Comparison of ENCODE assay signal across 1 cellular context in the genomic region with DNA sequence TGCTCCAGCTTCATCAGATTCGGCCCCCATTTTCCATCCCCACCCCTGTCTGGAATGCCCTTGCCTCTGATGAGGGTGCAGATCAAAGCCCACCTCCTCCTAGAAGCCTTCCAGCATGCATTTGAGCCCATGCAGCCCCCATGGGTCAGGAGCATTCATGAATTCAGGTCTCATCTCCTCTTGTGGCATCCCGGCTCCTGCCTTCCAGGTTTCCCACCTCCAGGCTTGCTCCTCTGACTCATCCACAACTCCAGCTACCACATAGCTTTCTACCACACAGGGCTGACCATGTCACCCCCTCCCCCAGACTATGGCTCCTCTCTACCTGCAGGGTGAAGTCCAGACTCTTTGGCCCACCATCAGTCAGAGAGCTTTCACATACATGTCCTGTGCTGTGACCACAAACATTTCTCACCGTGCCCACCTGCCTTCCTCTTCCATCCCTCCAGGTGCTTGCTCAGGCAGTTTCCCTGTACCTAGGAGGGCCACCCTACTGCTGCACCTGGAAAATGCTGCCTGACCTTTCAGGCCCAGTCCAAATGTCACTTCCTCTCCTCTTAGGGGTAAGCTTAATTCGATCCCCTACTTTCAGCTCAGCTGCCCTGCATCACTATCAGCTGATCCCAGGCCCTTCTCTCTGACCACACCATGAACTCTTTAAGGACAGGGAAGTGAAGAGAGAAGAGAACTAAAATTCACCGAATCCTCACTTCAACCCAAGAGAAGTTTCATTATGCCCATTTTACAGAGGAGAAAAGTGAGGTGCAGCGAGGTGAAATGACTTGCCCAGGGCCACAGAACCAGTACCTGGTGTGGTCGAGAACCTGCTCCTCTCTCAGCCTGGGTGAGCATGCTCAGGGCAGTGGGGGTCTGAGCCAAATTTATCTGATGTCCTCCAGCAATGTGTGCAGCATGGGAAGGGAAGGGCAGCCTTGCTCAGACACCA.
A peak's percentile ranks its signal among the peaks of the same experiment; 100 is the strongest.
TF ChIP-seq lines count a peak whose summit lies in the region.

No MANE protein-coding gene starts in this region.

TF ChIP-seq in K562, 482 proteins besides CTCF, POLR2A, EP300 and RAD21:
- peak; percentile 72 for TF ChIP-seq RBM25 (IDR thresholded peaks at IDR 0.05; ENCODE audit: low read depth, low read length, severe bottlenecking)
- no peak for TF ChIP-seq ZNF197 (CRISPR knock-in tag; IDR thresholded peaks at IDR 0.05; ENCODE audit: low read depth)
- TF ChIP-seq NR4A1 (CRISPR knock-in tag; IDR thresholded peaks at IDR 0.05): no peak
- TF ChIP-seq NR4A1 (tag; IDR thresholded peaks at IDR 0.05): no peak
- no peak for TF ChIP-seq SMARCA4 (IDR thresholded peaks at IDR 0.05)
- no peak for TF ChIP-seq TBL1XR1 (IDR thresholded peaks at IDR 0.05; ENCODE audit: low read length in 2 of 2)
- no peak for TF ChIP-seq NELFE (IDR thresholded peaks at IDR 0.05; ENCODE audit: insufficient read depth, insufficient read length)
- TF ChIP-seq BCOR (IDR thresholded peaks at IDR 0.05): peak; percentile 60; the same call in 1 of the 2 replicates
- TF ChIP-seq DMBX1 (CRISPR knock-in tag; IDR thresholded peaks at IDR 0.05; ENCODE audit: borderline replicate concordance): no peak
- no peak for TF ChIP-seq FOXJ2 (tag; IDR thresholded peaks at IDR 0.05)
- TF ChIP-seq SPI1 (IDR thresholded peaks at IDR 0.05; ENCODE audit: borderline replicate concordance, low read depth, low read length): peak; percentile 46; the same call in 1 of the 2 replicates
- TF ChIP-seq, protein P1, sequence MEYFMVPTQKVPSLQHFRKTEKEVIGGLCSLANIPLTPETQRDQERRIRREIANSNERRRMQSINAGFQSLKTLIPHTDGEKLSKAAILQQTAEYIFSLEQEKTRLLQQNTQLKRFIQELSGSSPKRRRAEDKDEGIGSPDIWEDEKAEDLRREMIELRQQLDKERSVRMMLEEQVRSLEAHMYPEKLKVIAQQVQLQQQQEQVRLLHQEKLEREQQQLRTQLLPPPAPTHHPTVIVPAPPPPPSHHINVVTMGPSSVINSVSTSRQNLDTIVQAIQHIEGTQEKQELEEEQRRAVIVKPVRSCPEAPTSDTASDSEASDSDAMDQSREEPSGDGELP (CRISPR knock-in tag; IDR thresholded peaks at IDR 0.05; ENCODE audit: borderline replicate concordance): 0 out of 2 replicates have a peak, but pooled peaks have one; percentile 16
- TF ChIP-seq, protein P2, sequence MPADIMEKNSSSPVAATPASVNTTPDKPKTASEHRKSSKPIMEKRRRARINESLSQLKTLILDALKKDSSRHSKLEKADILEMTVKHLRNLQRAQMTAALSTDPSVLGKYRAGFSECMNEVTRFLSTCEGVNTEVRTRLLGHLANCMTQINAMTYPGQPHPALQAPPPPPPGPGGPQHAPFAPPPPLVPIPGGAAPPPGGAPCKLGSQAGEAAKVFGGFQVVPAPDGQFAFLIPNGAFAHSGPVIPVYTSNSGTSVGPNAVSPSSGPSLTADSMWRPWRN (IDR thresholded peaks at IDR 0.05; ENCODE audit: low read depth): no peak
- TF ChIP-seq ZNF431 (CRISPR knock-in tag; IDR thresholded peaks at IDR 0.05): no peak
- TF ChIP-seq ZNF165 (CRISPR knock-in tag; IDR thresholded peaks at IDR 0.05; ENCODE audit: borderline replicate concordance): no peak
- TF ChIP-seq NFRKB (IDR thresholded peaks at IDR 0.05; ENCODE audit: low read depth): no peak
- no peak for TF ChIP-seq ZNF239 (CRISPR knock-in tag; IDR thresholded peaks at IDR 0.05)
- TF ChIP-seq DIDO1 (tag; IDR thresholded peaks at IDR 0.05; ENCODE audit: low read depth): no peak
- no peak for TF ChIP-seq MCM5 (IDR thresholded peaks at IDR 0.05; ENCODE audit: low read depth)
- TF ChIP-seq CGGBP1 (CRISPR knock-in tag; IDR thresholded peaks at IDR 0.05): no peak
- no peak for TF ChIP-seq E2F3 (CRISPR knock-in tag; IDR thresholded peaks at IDR 0.05)
- TF ChIP-seq, protein P3, sequence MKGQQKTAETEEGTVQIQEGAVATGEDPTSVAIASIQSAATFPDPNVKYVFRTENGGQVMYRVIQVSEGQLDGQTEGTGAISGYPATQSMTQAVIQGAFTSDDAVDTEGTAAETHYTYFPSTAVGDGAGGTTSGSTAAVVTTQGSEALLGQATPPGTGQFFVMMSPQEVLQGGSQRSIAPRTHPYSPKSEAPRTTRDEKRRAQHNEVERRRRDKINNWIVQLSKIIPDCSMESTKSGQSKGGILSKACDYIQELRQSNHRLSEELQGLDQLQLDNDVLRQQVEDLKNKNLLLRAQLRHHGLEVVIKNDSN (CRISPR knock-in tag; IDR thresholded peaks at IDR 0.05): 0 out of 2 replicates have a peak, but pooled peaks have one; percentile 14
- no peak for TF ChIP-seq RHOXF2B (CRISPR knock-in tag; conservative IDR thresholded peaks at IDR 0.05)
- TF ChIP-seq ZNF76 (CRISPR knock-in tag; IDR thresholded peaks at IDR 0.05; ENCODE audit: borderline replicate concordance): no peak
- peak in 1 of 2 experiments; percentile 45; a peak in 1 of 4 replicates for TF ChIP-seq KDM1A (IDR thresholded peaks at IDR 0.05)
